ENCODE assay signal across 8 cellular contexts in genomic region chr5:15501057-15501791, GRCh38. TPM values are rescaled to one million over a fixed set of nuclear protein-coding genes. Genes with fewer than 3 reads are reported as not detected.
DNase-seq lines count a peak whose midpoint lies in the region; ATAC-seq, FAIRE-seq and TF ChIP-seq lines count a peak whose summit lies in the region.

No MANE protein-coding gene starts in this region.

- TF ChIP-seq CTCF in ascending aorta (IDR thresholded peaks at IDR 0.05), result peak in 1 of 3 experiments; percentile 10

- no peaks in the 10 kb centered on the region for H3K27me3 ChIP-seq in ascending aorta

- intact Hi-C loops in ascending aorta (cut with DNase I) (loop anchor here (2.0 to 10.0 kb wide), 4 partner anchors 118 to 836 kb away; partner anchors contain the start of gene OTULIN), sciatic nerve (cut with DNase I) (no loop called here)

- DNase-seq in H4 (ENCODE audit: low spot score) (peak; percentile 65), ascending aorta (ENCODE audit: low spot score in 2 of 2) (peak in 1 of 2 donors; percentile 80), sciatic nerve (ENCODE audit: low spot score) (no peak), GM12891 (ENCODE audit: insufficient read length, low spot score) (no peak)
- DNase-seq in activated effector memory CD4-positive, alpha-beta T cell treated with anti-CD3 and anti-CD28 coated beads, Interleukin-2, amount 50 U/mL, for 16 hours, result no peak
- DNase-seq in stimulated activated CD4-positive, alpha-beta T cell treated with anti-CD3 and anti-CD28 coated beads, Interleukin-1b, Interleukin-23, amount 100 ng/mL, for 48 hours, result no peak
- no peak for DNase-seq in stimulated activated CD4-positive, alpha-beta T cell treated with anti-CD3 and anti-CD28 coated beads, Interleukin-12 subunit alpha, Interleukin-12 subunit beta, amount 100 ng/mL, for 4 hours

- H3K36me3 ChIP-seq in ascending aorta, result no peaks in the 10 kb centered on the region

- no peak for TF ChIP-seq POLR2A in GM12891 (IDR thresholded peaks at IDR 0.05; ENCODE audit: low read depth, low read length)

- no peak for FAIRE-seq in GM12891 (lab: Jason Lieb, UNC)

- H3K4me1 ChIP-seq in ascending aorta, result peaks cover 3 to 18% of the 10 kb centered on the region in 2 donors

- H3K9me3 ChIP-seq in ascending aorta, result no peaks in the 10 kb centered on the region

- H3K4me3 ChIP-seq in ascending aorta (peak overlapping the region; percentile 77 to 90), iPS-11a (ENCODE audit: low read depth, low read length) (peak overlapping the region; percentile 77)

- ATAC-seq in sciatic nerve, result peak; percentile 85

- peak overlapping the region; percentile 85 to 94 for H3K27ac ChIP-seq in ascending aorta

TF ChIP-seq in GM12891, 5 proteins besides CTCF, POLR2A, EP300 and RAD21:
- TF ChIP-seq TAF1 (IDR thresholded peaks at IDR 0.05; ENCODE audit: low read depth, low read length) (no peak), PAX5 (IDR thresholded peaks at IDR 0.05; ENCODE audit: insufficient read depth, low read length, severe bottlenecking) (no peak)

RNA-seq across cellular contexts. Expression of gene FBXL7, which starts 1.2 kb away (rescaled TPM):
- total RNA-seq in H4 (2014; rRNA removed; shearing (Covaris generic)), result 3.7 and 5.0 TPM in 2 replicates
- total RNA-seq in ascending aorta (30.4 TPM), sciatic nerve (40.4 TPM)
- polyA plus RNA-seq in GM12891 (2012; ENCODE audit: low read depth, missing spikeins), result 0.09 TPM
